In the genomic region with DNA sequence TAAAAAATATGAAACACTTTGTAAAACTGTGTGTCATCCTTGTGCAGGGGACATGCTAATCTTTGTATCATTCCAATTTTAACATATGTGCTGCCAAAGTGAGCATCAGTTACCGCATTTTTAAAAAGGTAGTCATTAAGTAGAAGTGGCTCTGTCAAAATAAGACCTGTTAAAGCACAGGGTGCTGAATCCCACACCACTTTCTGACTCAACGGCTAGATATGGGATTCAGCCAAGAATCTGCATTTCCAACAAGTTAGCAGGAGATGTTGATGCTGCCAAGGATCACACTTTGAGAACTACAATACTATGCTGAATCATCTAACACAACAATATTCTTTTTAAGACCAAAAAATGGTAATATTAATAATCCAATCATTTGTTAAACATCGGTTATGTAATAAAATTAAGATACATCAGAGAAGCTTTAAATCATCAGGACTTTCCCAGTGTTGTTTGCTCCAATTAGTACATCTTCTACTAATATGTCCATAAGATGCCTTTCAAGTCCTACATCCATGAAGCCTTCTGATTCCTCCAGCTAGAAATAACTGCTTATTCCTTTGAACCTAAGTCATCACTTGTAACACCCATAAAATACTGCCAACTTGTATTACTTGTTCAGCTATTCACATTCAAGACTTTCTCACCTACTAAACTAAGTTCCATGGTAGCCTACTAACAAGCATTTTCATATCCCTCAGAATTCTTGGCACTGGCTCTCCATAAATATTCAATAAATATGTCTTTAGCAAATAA, we compare ENCODE assay signal across 17 cellular contexts.
DNase-seq lines count a peak whose midpoint lies in the region; ATAC-seq and TF ChIP-seq lines count a peak whose summit lies in the region.
"Had no signal": no experiment of that assay in that cellular context is flagged by ENCODE, and none has a peak within 500 bp of the region (broad histone marks: within the 10 kb centered on the region; RNA-seq: fewer than 3 reads in every experiment).

No MANE protein-coding gene starts in this region.

- no peak overlapping the region for H2BK15ac ChIP-seq in mesenchymal stem cell (ENCODE audit: low read depth, poor library complexity, severe bottlenecking)

- H2BK120ac ChIP-seq in mesenchymal stem cell (ENCODE audit: low read depth, low read length): no peak overlapping the region

- peak overlapping the region; percentile 54 for H3K27ac ChIP-seq in mesenchymal stem cell (ENCODE audit: low read length, poor library complexity, severe bottlenecking)
- H3K27ac ChIP-seq: SK-N-MC had no signal

- no peak overlapping the region for H2AFZ ChIP-seq in mesenchymal stem cell (ENCODE audit: low read depth, low read length)

- H3K4me3 ChIP-seq in AG04449 (ENCODE audit: low read depth, low read length) (no peak overlapping the region), epithelial cell of esophagus (ENCODE audit: low read length) (no peak overlapping the region), mesenchymal stem cell (ENCODE audit: insufficient read depth in 1 of 2, low read depth in 1 of 2, low read length in 2 of 2) (no peak overlapping the region)
- H3K4me3 ChIP-seq: SK-N-MC had no signal

- H3K9ac ChIP-seq in mesenchymal stem cell (ENCODE audit: low read length): no peak overlapping the region

- H2AK5ac ChIP-seq in mesenchymal stem cell (ENCODE audit: low read length, severe bottlenecking): no peak overlapping the region

- H3K4me1 Mint-ChIP-seq in effector memory CD8-positive, alpha-beta T cell (ENCODE audit: low read depth in 2 of 2): peaks cover 46 to 74% of the 10 kb centered on the region in 2 donors

- no peak overlapping the region for H3K18ac ChIP-seq in mesenchymal stem cell (ENCODE audit: low read depth in 1 of 2, low read length in 2 of 2)

- no peak overlapping the region for H3K14ac ChIP-seq in mesenchymal stem cell (ENCODE audit: low read length in 2 of 2)

- no peak overlapping the region for H2BK12ac ChIP-seq in mesenchymal stem cell (ENCODE audit: low read length in 2 of 2)

- H3K27me3 ChIP-seq in mesenchymal stem cell (ENCODE audit: control insufficient read depth in 1 of 2, insufficient read depth in 1 of 2, low read length in 2 of 2): no peaks in the 10 kb centered on the region

- no peak overlapping the region for H4K8ac ChIP-seq in mesenchymal stem cell (ENCODE audit: low read length)

- no peak for ATAC-seq in GM18909 (IDR thresholded peaks at IDR 0.05; ENCODE audit: poor library complexity, unreplicated experiment)
- no peak for ATAC-seq in effector memory CD8-positive, alpha-beta T cell (replicated peaks)

- no peak overlapping the region for H3K4me3 Mint-ChIP-seq in effector memory CD8-positive, alpha-beta T cell
- H3K4me3 Mint-ChIP-seq: activated CD4-positive, alpha-beta T cell treated with anti-CD3 and anti-CD28 coated beads, Interleukin-2, amount 10 ng/mL, durations not matched to agents 24 days and 14 days; B cell; H9; nephron progenitor cell had no signal

- peaks cover 1% of the 10 kb centered on the region for H3K4me1 ChIP-seq in mesenchymal stem cell (ENCODE audit: control insufficient read depth, insufficient read depth, low read depth, low read length)

- DNase-seq in AG04449 (ENCODE audit: low read depth, low spot score) (peak; percentile 81), NCI-H226 (peak; percentile 90), epithelial cell of esophagus (ENCODE audit: low read depth) (peak; percentile 90), mesenchymal stem cell (no peak), medulla oblongata (ENCODE audit: extremely low spot score) (no peak)
- DNase-seq in effector memory CD8-positive, alpha-beta T cell: no peak
- no peak for DNase-seq in activated CD8-positive, alpha-beta memory T cell treated with anti-CD3 and anti-CD28 coated beads for 24 hours
- DNase-seq: activated CD4-positive, alpha-beta T cell treated with anti-CD3 and anti-CD28 coated beads, Interleukin-2, amount 10 ng/mL, durations not matched to agents 24 days and 14 days; activated gamma-delta T cell treated with Interleukin-2 at 50 U/mL for 16 hours; effector memory CD4-positive, alpha-beta T cell; H9; Kasumi-1; nephron progenitor cell; stimulated activated naive CD4-positive, alpha-beta T cell treated with Interleukin-2 at 50 U/mL for 16 hours had no signal

- no peaks in the 10 kb centered on the region for H3K27me3 Mint-ChIP-seq in effector memory CD8-positive, alpha-beta T cell
- H3K27me3 Mint-ChIP-seq: activated CD4-positive, alpha-beta T cell treated with anti-CD3 and anti-CD28 coated beads, Interleukin-2, amount 10 ng/mL, durations not matched to agents 24 days and 14 days; B cell had no signal

- peaks cover 14% of the 10 kb centered on the region for H3K36me3 Mint-ChIP-seq in effector memory CD8-positive, alpha-beta T cell (ENCODE audit: insufficient read depth)

- H3K4me2 ChIP-seq in mesenchymal stem cell (ENCODE audit: low read length, poor library complexity, severe bottlenecking): no peak overlapping the region

- POLR2A ChIA-PET in AG04449 (lab: Yijun Ruan, JAX): interaction anchor here (0.8 kb wide), 1 partner anchor 342 kb away, joined by 3 read pairs; no protein-coding TSS in a partner anchor

- no peak overlapping the region for H3K4ac ChIP-seq in mesenchymal stem cell (ENCODE audit: low read depth in 1 of 2, low read length in 2 of 2)

- no peak overlapping the region for H4K91ac ChIP-seq in mesenchymal stem cell (ENCODE audit: low read length)

- H3K9me3 ChIP-seq in mesenchymal stem cell (ENCODE audit: control insufficient read depth, low read length): peaks cover 8% of the 10 kb centered on the region

- CTCF ChIA-PET in AG04449 (lab: Yijun Ruan, JAX): interaction anchor here (0.9 kb wide), 1 partner anchor 9 kb away, joined by 3 read pairs; no protein-coding TSS in a partner anchor

- peaks cover 1% of the 10 kb centered on the region for H3K79me1 ChIP-seq in mesenchymal stem cell (replicated peaks; ENCODE audit: low read length, poor library complexity, severe bottlenecking)

- H3K36me3 ChIP-seq in mesenchymal stem cell (ENCODE audit: control insufficient read depth in 1 of 2, insufficient read depth in 2 of 2, low read depth in 1 of 2, low read length in 2 of 2): peaks cover 4 to 16% of the 10 kb centered on the region in 2 experiments

- no peak for TF ChIP-seq CTCF in AG04449 (IDR thresholded peaks at IDR 0.05; ENCODE audit: insufficient read depth, low read length, missing control alignments)
- TF ChIP-seq CTCF in epithelial cell of esophagus (IDR thresholded peaks at IDR 0.05; ENCODE audit: insufficient read depth, low read depth, low read length, missing control alignments): no peak

- no peak overlapping the region for H2BK5ac ChIP-seq in mesenchymal stem cell (ENCODE audit: low read depth, low read length, poor library complexity, severe bottlenecking)

- H3K9me3 Mint-ChIP-seq in effector memory CD8-positive, alpha-beta T cell: no peaks in the 10 kb centered on the region
- H3K9me3 Mint-ChIP-seq: H9 had no signal

- no peak overlapping the region for H3K23ac ChIP-seq in mesenchymal stem cell (ENCODE audit: low read length in 2 of 2)

- 91% methylated on average over 3 of the region's 3 CpGs for WGBS in mesenchymal stem cell

- peak overlapping the region in 1 of 2 donors; percentile 13 for H3K27ac Mint-ChIP-seq in effector memory CD8-positive, alpha-beta T cell
- H3K27ac Mint-ChIP-seq: activated CD4-positive, alpha-beta T cell treated with anti-CD3 and anti-CD28 coated beads, Interleukin-2, amount 10 ng/mL, durations not matched to agents 24 days and 14 days; B cell; H9; nephron progenitor cell had no signal

Comparison
In these comparisons a context has a peak if more than half of its experiments do, and no peak if none do; other contexts are left out.
1. DNase-seq: peak in AG04449 (single experiment), NCI-H226 (single experiment) and epithelial cell of esophagus (single experiment); none in mesenchymal stem cell (single experiment), medulla oblongata (single experiment), effector memory CD8-positive, alpha-beta T cell (0 of 3) and activated CD8-positive, alpha-beta memory T cell treated with anti-CD3 and anti-CD28 coated beads for 24 hours (single experiment).